In the genomic region with DNA sequence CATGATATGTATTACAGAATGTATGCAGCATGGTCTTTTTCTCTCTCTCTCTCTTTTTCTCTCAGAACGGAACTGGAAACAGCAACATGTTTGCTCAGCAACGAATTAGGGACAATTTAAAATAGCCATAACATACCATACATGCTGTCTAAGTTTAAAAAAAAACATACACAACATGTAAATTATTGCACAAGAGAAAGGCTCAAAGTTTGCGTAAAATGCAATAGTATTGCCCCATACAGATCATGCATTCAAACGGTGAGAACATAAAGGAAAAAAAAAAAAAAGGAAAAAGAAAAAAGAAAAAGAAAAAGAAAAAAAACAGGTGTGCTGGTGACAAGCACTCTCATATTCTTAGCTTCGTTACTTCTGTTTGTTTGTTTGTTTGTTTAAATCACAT, we compare ENCODE assay signal across 25 cellular contexts.
"Had no signal": no experiment of that assay in that cellular context is flagged by ENCODE, and none has a peak within 500 bp of the region (broad histone marks: within the 10 kb centered on the region; RNA-seq: fewer than 3 reads in every experiment).

No MANE protein-coding gene starts in this region.

- H3K27me3 Mint-ChIP-seq: T-helper 17 cell had no signal

- H3K4me1 Mint-ChIP-seq: T-helper 17 cell had no signal

- H3K4me1 ChIP-seq: pancreas, psoas muscle, right atrium auricular region, tibial artery had no signal

- ATAC-seq: activated T-cell treated with anti-CD3 and anti-CD28 coated beads, Interleukin-2, amount 50 U/mL, for 72 hours; left ventricle myocardium superior; natural killer cell treated with Interleukin-12 subunit alpha and Interleukin-12 subunit beta and Interleukin-15 and Interleukin-18, amount 100 ng/mL, for 72 hours; pancreas; psoas muscle; T-helper 17 cell had no signal

- H3K4me3 Mint-ChIP-seq: activated CD4-positive, alpha-beta memory T cell treated with anti-CD3 and anti-CD28 coated beads for 36 hours; activated naive CD4-positive, alpha-beta T cell treated with anti-CD3 and anti-CD28 coated beads for 36 hours; activated naive CD8-positive, alpha-beta T cell treated with anti-CD3 and anti-CD28 coated beads, Interleukin-2, amount 10 ng/mL, durations not matched to agents 7 days and 5 days; activated T-cell treated with anti-CD3 and anti-CD28 coated beads, Interleukin-2, amount 50 U/mL, for 72 hours; natural killer cell treated with Interleukin-12 subunit alpha and Interleukin-12 subunit beta and Interleukin-15 and Interleukin-18, amount 100 ng/mL, for 72 hours; stimulated activated naive CD8-positive, alpha-beta T cell treated with anti-CD3 and anti-CD28 coated beads, Interleukin-15, Interleukin-2, amounts not matched to agents 100 ng/mL and 50 ng/mL, for 24 hours; T-helper 17 cell had no signal

- H3K27me3 ChIP-seq: cardiac muscle cell, hepatocyte, pancreas, right atrium auricular region had no signal

- H3K9me3 Mint-ChIP-seq: activated CD4-positive, alpha-beta memory T cell treated with anti-CD3 and anti-CD28 coated beads for 36 hours; activated naive CD4-positive, alpha-beta T cell treated with anti-CD3 and anti-CD28 coated beads for 36 hours; activated naive CD8-positive, alpha-beta T cell treated with anti-CD3 and anti-CD28 coated beads, Interleukin-2, amount 10 ng/mL, durations not matched to agents 7 days and 5 days; activated T-cell treated with anti-CD3 and anti-CD28 coated beads, Interleukin-2, amount 50 U/mL, for 72 hours; natural killer cell treated with Interleukin-12 subunit alpha and Interleukin-12 subunit beta and Interleukin-15 and Interleukin-18, amount 100 ng/mL, for 72 hours; stimulated activated naive CD8-positive, alpha-beta T cell treated with anti-CD3 and anti-CD28 coated beads, Interleukin-15, Interleukin-2, amounts not matched to agents 100 ng/mL and 50 ng/mL, for 24 hours had no signal

- H3K36me3 Mint-ChIP-seq: activated CD4-positive, alpha-beta memory T cell treated with anti-CD3 and anti-CD28 coated beads for 36 hours; activated naive CD8-positive, alpha-beta T cell treated with anti-CD3 and anti-CD28 coated beads, Interleukin-2, amount 10 ng/mL, durations not matched to agents 7 days and 5 days; natural killer cell treated with Interleukin-12 subunit alpha and Interleukin-12 subunit beta and Interleukin-15 and Interleukin-18, amount 100 ng/mL, for 72 hours had no signal

- H3K27ac Mint-ChIP-seq: activated CD4-positive, alpha-beta memory T cell treated with anti-CD3 and anti-CD28 coated beads for 36 hours; activated naive CD4-positive, alpha-beta T cell treated with anti-CD3 and anti-CD28 coated beads for 36 hours; activated naive CD8-positive, alpha-beta T cell treated with anti-CD3 and anti-CD28 coated beads, Interleukin-2, amount 10 ng/mL, durations not matched to agents 7 days and 5 days; activated T-cell treated with anti-CD3 and anti-CD28 coated beads, Interleukin-2, amount 50 U/mL, for 72 hours; natural killer cell treated with Interleukin-12 subunit alpha and Interleukin-12 subunit beta and Interleukin-15 and Interleukin-18, amount 100 ng/mL, for 72 hours; stimulated activated naive CD8-positive, alpha-beta T cell treated with anti-CD3 and anti-CD28 coated beads, Interleukin-15, Interleukin-2, amounts not matched to agents 100 ng/mL and 50 ng/mL, for 24 hours; T-helper 17 cell had no signal

- DNase-seq: activated CD4-positive, alpha-beta memory T cell treated with anti-CD3 and anti-CD28 coated beads for 36 hours; activated CD4-positive, alpha-beta T cell treated with anti-CD3 and anti-CD28 coated beads for 48 hours; activated CD4-positive, CD25-positive, alpha-beta regulatory T cell; activated effector memory CD4-positive, alpha-beta T cell treated with Interleukin-2 at 50 U/mL for 16 hours; activated naive CD4-positive, alpha-beta T cell treated with anti-CD3 and anti-CD28 coated beads for 36 hours; activated naive CD8-positive, alpha-beta T cell treated with anti-CD3 and anti-CD28 coated beads, Interleukin-2, amount 10 ng/mL, durations not matched to agents 7 days and 5 days; activated T-cell treated with anti-CD3 and anti-CD28 coated beads, Interleukin-2, amount 50 U/mL, for 72 hours; amygdala; cortex of kidney; foreskin melanocyte; glutamatergic neuron; left ventricle myocardium superior; mammary epithelial cell; midbrain; pancreas; psoas muscle; stimulated activated CD4-positive, alpha-beta T cell treated with anti-CD3 and anti-CD28 coated beads, Interleukin-4, amount 100 ng/mL, for 24 hours; substantia nigra; T-helper 17 cell; tibial artery had no signal

- H3K27ac ChIP-seq: cardiac muscle cell, hepatocyte, pancreas, psoas muscle, right atrium auricular region, tibial artery had no signal
